ENCODE assay signal across 10 cellular contexts in the genomic region with DNA sequence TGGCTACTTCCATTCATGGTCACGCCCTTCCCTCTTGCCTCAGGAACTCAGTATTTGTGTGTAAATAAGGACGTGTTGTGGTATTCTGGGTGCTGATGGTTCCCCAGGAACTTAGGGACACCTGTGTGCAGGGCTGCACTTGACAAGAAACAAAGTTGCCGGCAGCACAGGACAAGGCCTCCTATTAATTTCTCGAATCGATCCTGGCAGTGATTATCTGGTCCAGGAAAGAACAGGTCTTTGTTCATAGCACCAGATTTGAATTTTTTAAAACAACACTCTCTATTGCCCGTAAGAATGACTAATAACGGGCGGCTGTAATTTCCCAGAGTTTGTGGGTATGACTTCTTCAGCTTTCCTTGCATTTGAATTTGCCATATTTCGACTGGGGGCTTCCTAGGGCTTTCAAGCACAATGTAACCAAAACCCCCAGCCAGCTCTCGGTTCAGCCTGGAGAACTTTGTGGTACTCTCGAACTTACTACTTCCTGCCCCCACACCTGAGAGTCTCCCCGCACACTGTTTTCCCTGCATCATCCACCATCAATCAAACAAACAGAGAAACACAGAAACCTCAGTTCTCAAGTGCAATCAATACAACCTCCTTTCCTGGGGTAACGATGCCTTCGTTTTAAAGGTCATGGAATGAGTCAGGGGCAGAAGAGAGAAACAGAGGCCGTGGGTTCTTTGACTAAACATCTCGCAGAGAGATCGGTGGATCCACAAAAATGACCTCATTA.
A peak's percentile ranks its signal among the peaks of the same experiment; 100 is the strongest.
DNase-seq lines count a peak whose midpoint lies in the region; ATAC-seq, FAIRE-seq and TF ChIP-seq lines count a peak whose summit lies in the region.
"Had no signal": no experiment of that assay in that cellular context is flagged by ENCODE, and none has a peak within 500 bp of the region (broad histone marks: within the 10 kb centered on the region; RNA-seq: fewer than 3 reads in every experiment).

No MANE protein-coding gene starts in this region.

- H3K4me2 ChIP-seq in trophoblast cell (ENCODE audit: low read length) = no peak overlapping the region

- no peak overlapping the region for H3K4ac ChIP-seq in trophoblast cell (ENCODE audit: low read depth, low read length)

- no peaks in the 10 kb centered on the region for H3K27me3 Mint-ChIP-seq in CD8-positive, alpha-beta memory T cell
- peaks cover 8% of the 10 kb centered on the region for H3K27me3 Mint-ChIP-seq in activated CD8-positive, alpha-beta T cell treated with anti-CD3 and anti-CD28 coated beads, Interleukin-2, amount 10 ng/mL, durations not matched to agents 7 days and 5 days (ENCODE audit: low read depth)

- peak in 3 of 5 donors; percentile 25 to 58 (median 33) for DNase-seq in CD8-positive, alpha-beta memory T cell
- peak; percentile 56 for DNase-seq in activated CD8-positive, alpha-beta T cell treated with anti-CD3 and anti-CD28 coated beads, Interleukin-2, amount 10 ng/mL, durations not matched to agents 7 days and 5 days
- DNase-seq in pancreas = peak in 2 of 6 donors; percentile 15 to 20
- DNase-seq in trophoblast cell = no peak
- no peak for DNase-seq in COR-L47 (lab: John Stamatoyannopoulos, UW)
- DNase-seq in tibial artery = no peak
- DNase-seq: BE2C had no signal

- TF ChIP-seq CTCF in pancreas (IDR thresholded peaks at IDR 0.05) (no peak), tibial artery (IDR thresholded peaks at IDR 0.05) (no peak)

- H3K4me3 ChIP-seq in CD8-positive, alpha-beta memory T cell (ENCODE audit: low read length) = peak overlapping the region; percentile 30
- H3K4me3 ChIP-seq in pancreas (no peak overlapping the region), trophoblast cell (ENCODE audit: low read depth, low read length) (no peak overlapping the region), tibial artery (no peak overlapping the region)
- H3K4me3 ChIP-seq: SJSA1 had no signal

- H3K27me3 ChIP-seq in CD8-positive, alpha-beta memory T cell (ENCODE audit: insufficient read depth, low read length, poor library complexity, severe bottlenecking) = no peaks in the 10 kb centered on the region
- H3K27me3 ChIP-seq in pancreas (no peaks in the 10 kb centered on the region), trophoblast cell (ENCODE audit: insufficient read depth, low read length) (no peaks in the 10 kb centered on the region), tibial artery (no peaks in the 10 kb centered on the region)
- H3K27me3 ChIP-seq: BE2C, SJSA1 had no signal

- no peaks in the 10 kb centered on the region for H3K36me3 ChIP-seq in CD8-positive, alpha-beta memory T cell (ENCODE audit: insufficient read depth, low read length)
- H3K36me3 ChIP-seq in pancreas = no peaks in the 10 kb centered on the region
- no peaks in the 10 kb centered on the region for H3K36me3 ChIP-seq in trophoblast cell (ENCODE audit: control insufficient read depth in 1 of 2, insufficient read depth in 2 of 2, low read length in 2 of 2)
- H3K36me3 ChIP-seq in tibial artery = no peaks in the 10 kb centered on the region
- H3K36me3 ChIP-seq: BE2C, SJSA1 had no signal

- no peaks in the 10 kb centered on the region for H3K9me3 ChIP-seq in CD8-positive, alpha-beta memory T cell (ENCODE audit: low read length)
- no peaks in the 10 kb centered on the region for H3K9me3 ChIP-seq in pancreas
- H3K9me3 ChIP-seq in trophoblast cell (ENCODE audit: insufficient read depth, low read depth, low read length) = no peaks in the 10 kb centered on the region
- no peaks in the 10 kb centered on the region for H3K9me3 ChIP-seq in tibial artery
- H3K9me3 ChIP-seq: BE2C, SJSA1 had no signal

- no peak overlapping the region for H2AK5ac ChIP-seq in trophoblast cell (ENCODE audit: low read length)

- peak overlapping the region; percentile 75 to 87 (median 81) for H3K4me3 Mint-ChIP-seq in CD8-positive, alpha-beta memory T cell
- peak overlapping the region; percentile 36 for H3K4me3 Mint-ChIP-seq in activated CD8-positive, alpha-beta T cell treated with anti-CD3 and anti-CD28 coated beads, Interleukin-2, amount 10 ng/mL, durations not matched to agents 7 days and 5 days

- H3K79me1 ChIP-seq in trophoblast cell (ENCODE audit: low read length) = no peaks in the 10 kb centered on the region

- no peak overlapping the region for H3K18ac ChIP-seq in trophoblast cell (ENCODE audit: low read length)

- intact Hi-C loops in pancreas (cut with DNase I) (no loop called here), tibial artery (cut with DNase I; ENCODE audit: low total_unique reads) (no loop called here)

- FAIRE-seq in pancreas (lab: Jason Lieb, UNC) = no peak

- no peak overlapping the region for H4K91ac ChIP-seq in trophoblast cell (ENCODE audit: low read depth, low read length)

- no peak overlapping the region for H2BK12ac ChIP-seq in trophoblast cell (ENCODE audit: low read length)

- H3K36me3 Mint-ChIP-seq in CD8-positive, alpha-beta memory T cell = no peaks in the 10 kb centered on the region
- H3K36me3 Mint-ChIP-seq in activated CD8-positive, alpha-beta T cell treated with anti-CD3 and anti-CD28 coated beads, Interleukin-2, amount 10 ng/mL, durations not matched to agents 7 days and 5 days (ENCODE audit: low read depth) = no peaks in the 10 kb centered on the region

- 61 to 64% methylated on average over 17 of the region's 17 CpGs for WGBS in pancreas, 2 donors
- no CpG with 5 or more reads among the region's 17 CpGs for WGBS in trophoblast cell (ENCODE audit: extremely low coverage, insufficient coverage, insufficient read length)

- H2BK5ac ChIP-seq in trophoblast cell (ENCODE audit: low read depth, low read length, poor library complexity) = no peak overlapping the region

- POLR2A ChIA-PET in CD8-positive, alpha-beta memory T cell (lab: Charles Lee) = interaction anchor here (0.5 to 1.6 kb wide), 6 partner anchors 14 to 322 kb away, joined by 3 to 9 read pairs (median 4); no protein-coding TSS in a partner anchor
- POLR2A ChIA-PET in activated CD8-positive, alpha-beta T cell treated with anti-CD3 and anti-CD28 coated beads, Interleukin-2, amount 10 ng/mL, durations not matched to agents 7 days and 5 days (lab: Charles Lee) = no interaction called here

- H2AFZ ChIP-seq in trophoblast cell (ENCODE audit: insufficient read depth, low read length, poor library complexity) = no peak overlapping the region

- CTCF ChIA-PET in CD8-positive, alpha-beta memory T cell (lab: Charles Lee) = interaction anchor here (0.8 to 2.4 kb wide), 7 partner anchors 12 to 184 kb away, joined by 3 to 5 read pairs (median 4); no protein-coding TSS in a partner anchor
- CTCF ChIA-PET in activated CD8-positive, alpha-beta T cell treated with anti-CD3 and anti-CD28 coated beads, Interleukin-2, amount 10 ng/mL, durations not matched to agents 7 days and 5 days (lab: Charles Lee) = interaction anchor here (1.0 to 2.5 kb wide), 8 partner anchors 20 to 196 kb away, joined by 3 to 10 read pairs (median 3); no protein-coding TSS in a partner anchor

- no peak overlapping the region for H3K14ac ChIP-seq in trophoblast cell (ENCODE audit: low read length)

- H3K9me3 Mint-ChIP-seq in CD8-positive, alpha-beta memory T cell = no peaks in the 10 kb centered on the region
- H3K9me3 Mint-ChIP-seq in activated CD8-positive, alpha-beta T cell treated with anti-CD3 and anti-CD28 coated beads, Interleukin-2, amount 10 ng/mL, durations not matched to agents 7 days and 5 days (ENCODE audit: insufficient read depth) = no peaks in the 10 kb centered on the region

- H3K27ac ChIP-seq in CD8-positive, alpha-beta memory T cell (ENCODE audit: low read depth, low read length) = no peak overlapping the region
- H3K27ac ChIP-seq in pancreas (peak overlapping the region in 3 of 4 donors; percentile 4 to 59 (median 59)), trophoblast cell (ENCODE audit: low read depth, low read length) (no peak overlapping the region), tibial artery (no peak overlapping the region)
- H3K27ac ChIP-seq: SJSA1 had no signal

- no peak overlapping the region for H3K9ac ChIP-seq in trophoblast cell (ENCODE audit: low read length)

- no peak overlapping the region for H2BK120ac ChIP-seq in trophoblast cell (ENCODE audit: insufficient read depth, low read length, poor library complexity)

- no peak overlapping the region for H4K12ac ChIP-seq in trophoblast cell (ENCODE audit: low read depth, low read length)

- peaks cover 34% of the 10 kb centered on the region for H3K4me1 ChIP-seq in CD8-positive, alpha-beta memory T cell (ENCODE audit: insufficient read depth, low read length)
- H3K4me1 ChIP-seq in pancreas = peaks cover 5 to 19% (median 10%) of the 10 kb centered on the region in 3 donors
- no peaks in the 10 kb centered on the region for H3K4me1 ChIP-seq in trophoblast cell (ENCODE audit: control insufficient read depth in 1 of 2, insufficient read depth in 2 of 2, low read length in 2 of 2)
- H3K4me1 ChIP-seq in tibial artery = no peaks in the 10 kb centered on the region
- H3K4me1 ChIP-seq: BE2C had no signal

- H3K23ac ChIP-seq in trophoblast cell (ENCODE audit: low read length) = no peak overlapping the region

- peaks cover 39 to 58% (median 54%) of the 10 kb centered on the region in 3 donors for H3K4me1 Mint-ChIP-seq in CD8-positive, alpha-beta memory T cell
- H3K4me1 Mint-ChIP-seq in activated CD8-positive, alpha-beta T cell treated with anti-CD3 and anti-CD28 coated beads, Interleukin-2, amount 10 ng/mL, durations not matched to agents 7 days and 5 days (ENCODE audit: low read depth) = peaks cover 31% of the 10 kb centered on the region

- ATAC-seq in HG02852 (IDR thresholded peaks at IDR 0.05; ENCODE audit: unreplicated experiment) (peak; percentile 73), pancreas (peak in 3 of 4 donors; percentile 54 to 81 (median 62)), HG02970 (IDR thresholded peaks at IDR 0.05; ENCODE audit: low FRiP score, unreplicated experiment) (no peak)
- ATAC-seq in activated CD8-positive, alpha-beta T cell treated with anti-CD3 and anti-CD28 coated beads, Interleukin-2, amount 10 ng/mL, durations not matched to agents 7 days and 5 days = peak; percentile 77

- H3K27ac Mint-ChIP-seq in CD8-positive, alpha-beta memory T cell = peak overlapping the region; percentile 49 to 94 (median 88)
- peak overlapping the region; percentile 16 for H3K27ac Mint-ChIP-seq in activated CD8-positive, alpha-beta T cell treated with anti-CD3 and anti-CD28 coated beads, Interleukin-2, amount 10 ng/mL, durations not matched to agents 7 days and 5 days

- H4K8ac ChIP-seq in trophoblast cell (ENCODE audit: low read depth, low read length) = no peak overlapping the region

- H3K79me2 ChIP-seq in trophoblast cell (ENCODE audit: control insufficient read depth, insufficient read depth, low read length, poor library complexity) = no peaks in the 10 kb centered on the region

Comparison
In these comparisons a context has a peak if more than half of its experiments do, and no peak if none do; other contexts are left out.
1. DNase-seq: peak in CD8-positive, alpha-beta memory T cell (3 of 5) and activated CD8-positive, alpha-beta T cell treated with anti-CD3 and anti-CD28 coated beads, Interleukin-2, amount 10 ng/mL, durations not matched to agents 7 days and 5 days (single experiment); none in trophoblast cell (0 of 2), COR-L47 (single experiment) and tibial artery (0 of 2).
2. H3K27ac ChIP-seq: peak in pancreas (3 of 4); none in CD8-positive, alpha-beta memory T cell (single experiment), trophoblast cell (single experiment) and tibial artery (0 of 2).